ENCODE assay signal across 23 cellular contexts in genomic region chr16:67167588-67167987, GRCh38.
"Had no signal": no experiment of that assay in that cellular context is flagged by ENCODE, and none has a peak within 500 bp of the region (broad histone marks: within the 10 kb centered on the region; RNA-seq: fewer than 3 reads in every experiment).

No MANE protein-coding gene starts in this region.

- H3K4me3 ChIP-seq: left lung, lung, mucosa of descending colon, ovary, prostate gland, thoracic aorta, upper lobe of left lung, vagina had no signal

- DNase-seq: activated CD4-positive, alpha-beta T cell treated with anti-CD3 and anti-CD28 coated beads, Interleukin-2, amount 50 U/mL, for 1 hour; activated CD4-positive, CD25-positive, alpha-beta regulatory T cell treated with anti-CD3 and anti-CD28 coated beads, Interleukin-2, amount 50 U/mL, for 72 hours; activated CD8-positive, alpha-beta T cell treated with anti-CD3 and anti-CD28 coated beads for 36 hours; activated T-cell treated with anti-CD3 and anti-CD28 coated beads, Interleukin-2, amount 50 U/mL, for 4 hours; anterior cingulate cortex; effector CD8-positive, alpha-beta T cell; erythroblast; mucosa of descending colon; ovary; stimulated activated naive CD8-positive, alpha-beta T cell treated with anti-CD3 and anti-CD28 coated beads, Interleukin-15, Interleukin-2, amounts not matched to agents 100 U/mL and 50 U/mL, for 24 hours; T-helper 17 cell; T1000 had no signal

- H3K36me3 ChIP-seq: left lung, neutrophil, ovary, prostate gland, thoracic aorta, upper lobe of left lung, vagina had no signal

- FAIRE-seq: bronchial epithelial cell, colon, islet of Langerhans had no signal

- ATAC-seq: activated CD8-positive, alpha-beta T cell treated with anti-CD3 and anti-CD28 coated beads for 36 hours; activated naive CD4-positive, alpha-beta T cell treated with anti-CD3 and anti-CD28 coated beads, Interleukin-2, amount 50 U/mL, for 72 hours; activated T-cell treated with anti-CD3 and anti-CD28 coated beads, Interleukin-2, amount 50 U/mL, for 4 hours; left lung; mucosa of descending colon; stimulated activated naive CD8-positive, alpha-beta T cell treated with anti-CD3 and anti-CD28 coated beads, Interleukin-15, Interleukin-2, amounts not matched to agents 100 U/mL and 50 U/mL, for 24 hours; T-helper 17 cell had no signal

- H3K27me3 ChIP-seq: ovary, vagina had no signal

- H3K9me3 ChIP-seq: left lung, mucosa of descending colon, neutrophil, ovary, prostate gland, thoracic aorta, upper lobe of left lung, vagina had no signal

- H3K27ac ChIP-seq: left lung, neutrophil, ovary, prostate gland, thoracic aorta, upper lobe of left lung, vagina had no signal
